10 cellular contexts compared by ENCODE assay signal in genomic region chr3:30435950-30436349, GRCh38.
DNase-seq lines count a peak whose midpoint lies in the region; ATAC-seq and TF ChIP-seq lines count a peak whose summit lies in the region.
"Had no signal": no experiment of that assay in that cellular context is flagged by ENCODE, and none has a peak within 500 bp of the region (broad histone marks: within the 10 kb centered on the region; RNA-seq: fewer than 3 reads in every experiment).

No MANE protein-coding gene starts in this region.

- no peak overlapping the region for H3K27ac ChIP-seq in upper lobe of right lung
- no peak overlapping the region for H3K27ac ChIP-seq in endodermal cell (ENCODE audit: low read depth, low read length)

- H3K4me1 ChIP-seq in upper lobe of right lung (peaks cover 23% of the 10 kb centered on the region), endodermal cell (ENCODE audit: control insufficient read depth, insufficient read depth, low read length) (peaks cover 23% of the 10 kb centered on the region)

- TF ChIP-seq CTCF in AG09309 (IDR thresholded peaks at IDR 0.05; ENCODE audit: control insufficient read depth, insufficient read depth, low read depth, low read length, missing control alignments) (no peak), GM12865 (IDR thresholded peaks at IDR 0.05; ENCODE audit: insufficient read depth, low read depth, low read length, missing control alignments) (no peak), nephron (IDR thresholded peaks at IDR 0.05; ENCODE audit: unreplicated experiment in 3 of 3) (no peak), upper lobe of right lung (IDR thresholded peaks at IDR 0.05) (no peak), endodermal cell (conservative IDR thresholded peaks at IDR 0.05) (no peak)

- no peaks in the 10 kb centered on the region for H3K27me3 Mint-ChIP-seq in activated naive CD8-positive, alpha-beta T cell treated with anti-CD3 and anti-CD28 coated beads, Interleukin-2, amount 50 U/mL, for 24 hours
- H3K27me3 Mint-ChIP-seq in nephron (ENCODE audit: low read depth) (no peaks in the 10 kb centered on the region), endodermal cell (ENCODE audit: insufficient read depth) (no peaks in the 10 kb centered on the region)

- no peaks in the 10 kb centered on the region for H3K36me3 Mint-ChIP-seq in activated naive CD8-positive, alpha-beta T cell treated with anti-CD3 and anti-CD28 coated beads, Interleukin-2, amount 50 U/mL, for 24 hours (ENCODE audit: low read depth)
- H3K36me3 Mint-ChIP-seq in nephron (ENCODE audit: low read depth) (no peaks in the 10 kb centered on the region), endodermal cell (ENCODE audit: low read depth) (no peaks in the 10 kb centered on the region)

- H3K9ac ChIP-seq in endodermal cell (ENCODE audit: extremely low read depth, low read length, poor library complexity, severe bottlenecking) = no peak overlapping the region

- H3K9me3 Mint-ChIP-seq in activated naive CD8-positive, alpha-beta T cell treated with anti-CD3 and anti-CD28 coated beads, Interleukin-2, amount 50 U/mL, for 24 hours = no peaks in the 10 kb centered on the region
- H3K9me3 Mint-ChIP-seq in nephron (peaks cover 12% of the 10 kb centered on the region), endodermal cell (peaks cover 6% of the 10 kb centered on the region)

- H3K27ac Mint-ChIP-seq in activated naive CD8-positive, alpha-beta T cell treated with anti-CD3 and anti-CD28 coated beads, Interleukin-2, amount 50 U/mL, for 24 hours = peak overlapping the region; percentile 36
- H3K27ac Mint-ChIP-seq in nephron (peak overlapping the region; percentile 89 to 94 (median 92)), endodermal cell (no peak overlapping the region)

- H3K4me1 Mint-ChIP-seq in activated naive CD8-positive, alpha-beta T cell treated with anti-CD3 and anti-CD28 coated beads, Interleukin-2, amount 50 U/mL, for 24 hours = peaks cover 33% of the 10 kb centered on the region
- H3K4me1 Mint-ChIP-seq in nephron (peaks cover 53% of the 10 kb centered on the region), endodermal cell (peaks cover 32% of the 10 kb centered on the region)

- intact Hi-C loops in upper lobe of right lung (cut with DNase I) = no loop called here

- peak overlapping the region; percentile 12 for H3K4me3 ChIP-seq in AG09309 (ENCODE audit: control insufficient read depth, low read depth, low read length)
- H3K4me3 ChIP-seq in GM12865 (ENCODE audit: low read depth, low read length) = no peak overlapping the region
- H3K4me3 ChIP-seq in upper lobe of right lung = no peak overlapping the region
- H3K4me3 ChIP-seq in endodermal cell (ENCODE audit: low read length) = no peak overlapping the region

- H3K9me3 ChIP-seq in upper lobe of right lung (no peaks in the 10 kb centered on the region), endodermal cell (ENCODE audit: control insufficient read depth, low read length) (no peaks in the 10 kb centered on the region)

- ATAC-seq in activated naive CD8-positive, alpha-beta T cell treated with anti-CD3 and anti-CD28 coated beads, Interleukin-2, amount 50 U/mL, for 24 hours = no peak
- ATAC-seq in upper lobe of right lung (no peak), GM21619 (IDR thresholded peaks at IDR 0.05; ENCODE audit: unreplicated experiment) (no peak)

- H3K36me3 ChIP-seq in upper lobe of right lung = no peaks in the 10 kb centered on the region
- H3K36me3 ChIP-seq in endodermal cell (ENCODE audit: control insufficient read depth, insufficient read depth, low read length) = no peaks in the 10 kb centered on the region

- WGBS in endodermal cell (ENCODE audit: insufficient coverage in 1 of 2, insufficient read length in 1 of 2), 2 experiments = 77 to 81% methylated on average over 6 of the region's 6 CpGs

- DNase-seq in AG09309 (ENCODE audit: low read depth) (no peak), GM12865 (ENCODE audit: low read depth) (peak; percentile 3), upper lobe of right lung (no peak), nucleus accumbens (lab: John Stamatoyannopoulos, UW) (no peak), endodermal cell (no peak)
- DNase-seq in activated naive CD8-positive, alpha-beta T cell treated with anti-CD3 and anti-CD28 coated beads, Interleukin-2, amount 50 U/mL, for 24 hours = no peak
- DNase-seq: DMS53, NCI-H1092 had no signal

- H3K27me3 ChIP-seq in upper lobe of right lung = no peaks in the 10 kb centered on the region
- H3K27me3 ChIP-seq in endodermal cell (ENCODE audit: control insufficient read depth, insufficient read depth, low read length, poor library complexity, severe bottlenecking) = no peaks in the 10 kb centered on the region

- H3K4me3 Mint-ChIP-seq in activated naive CD8-positive, alpha-beta T cell treated with anti-CD3 and anti-CD28 coated beads, Interleukin-2, amount 50 U/mL, for 24 hours = peak overlapping the region; percentile 74
- H3K4me3 Mint-ChIP-seq in nephron (peak overlapping the region in 1 of 3 experiments; percentile 35), endodermal cell (no peak overlapping the region)
